29 cellular contexts compared by ENCODE assay signal in the genomic region with DNA sequence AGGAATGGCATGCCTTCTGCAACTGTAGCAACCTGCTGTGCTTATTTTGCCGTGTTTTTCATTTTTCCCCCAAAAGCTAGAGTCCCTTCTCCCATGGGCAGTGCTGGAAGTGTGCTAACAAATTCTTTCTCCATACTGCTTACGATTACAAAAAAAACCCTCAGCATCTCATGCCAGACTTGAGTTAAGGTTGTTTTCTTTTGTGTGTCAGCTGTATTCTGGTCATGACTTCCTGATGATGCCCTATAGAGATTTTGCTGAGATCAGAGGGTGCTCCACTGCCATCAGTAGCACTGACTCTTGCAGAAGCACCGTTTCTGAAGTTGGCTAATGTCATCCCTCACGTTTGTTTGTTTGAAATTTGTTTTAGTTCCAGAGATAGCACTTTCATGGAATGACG. TPM values are rescaled to one million over a fixed set of nuclear protein-coding genes. Genes with fewer than 3 reads are reported as not detected.
DNase-seq lines count a peak whose midpoint lies in the region; ATAC-seq, FAIRE-seq and TF ChIP-seq lines count a peak whose summit lies in the region.
"Had no signal": no experiment of that assay in that cellular context is flagged by ENCODE, and none has a peak within 500 bp of the region (broad histone marks: within the 10 kb centered on the region; RNA-seq: fewer than 3 reads in every experiment).

No MANE protein-coding gene starts in this region.

- H3K27ac ChIP-seq in right lobe of liver (no peak overlapping the region), HepG2 (ENCODE audit: extremely low read length, insufficient read depth, low read length) (no peak overlapping the region), hepatocyte (peak overlapping the region; percentile 80), SJCRH30 (no peak overlapping the region)
- H3K27ac ChIP-seq: skin epidermis, thyroid gland had no signal

- no peak overlapping the region for H2AFZ ChIP-seq in HepG2 (ENCODE audit: low read length)
- no peak overlapping the region for H2AFZ ChIP-seq in hepatocyte

- POLR2A ChIA-PET in HepG2 (lab: Yijun Ruan, JAX) = no interaction called here

- H3K9me2 ChIP-seq in hepatocyte (replicated peaks; ENCODE audit: insufficient read depth) = no peaks in the 10 kb centered on the region

- intact Hi-C loops in right lobe of liver (cut with DNase I) (no loop called here), HepG2 (cut with micrococcal nuclease; ENCODE audit: unreplicated experiment) (no loop called here)

- H3K9ac ChIP-seq in HepG2 (ENCODE audit: insufficient read depth, low read depth, low read length) = no peak overlapping the region

- DNase-seq in right lobe of liver (no peak), HepG2 (ENCODE audit: low spot score) (no peak), chondrocyte (ENCODE audit: low spot score) (no peak), hepatocyte (ENCODE audit: low spot score) (no peak), NCI-H748 treated with DMSO at 0.1 percent for 48 hours (lab: John Stamatoyannopoulos, UW) (no peak), SJCRH30 (no peak)
- no peak for DNase-seq in stimulated activated effector memory CD8-positive, alpha-beta T cell treated with anti-CD3 and anti-CD28 coated beads, Interleukin-12 subunit alpha, Interleukin-12 subunit beta, amount 100 ng/mL, for 72 hours (ENCODE audit: low spot score in 2 of 2)
- DNase-seq: activated CD4-positive, alpha-beta T cell treated with anti-CD3 and anti-CD28 coated beads, Interleukin-2, amount 50 U/mL, for 1 hour; activated naive CD4-positive, alpha-beta T cell treated with anti-CD3 and anti-CD28 coated beads, Interleukin-2, amount 10 ng/mL, durations not matched to agents 7 days and 5 days; AML-193; amygdala; CD8-positive, alpha-beta memory T cell; DMS153; mesendoderm; NCI-H1092 treated with DMSO at 0.1 percent for 48 hours; NCI-H187 treated with DMSO at 0.1 percent for 48 hours; NCI-H524; NK-92 treated with Interleukin-12 subunit alpha and Interleukin-12 subunit beta, amount 100 ng/mL, for 24 hours; nucleus accumbens; Right ventricle myocardium superior; stomach; SW 1271; T1000; thyroid gland had no signal

- H3K9me3 ChIP-seq in right lobe of liver (no peaks in the 10 kb centered on the region), HepG2 (ENCODE audit: low read length) (no peaks in the 10 kb centered on the region), hepatocyte (ENCODE audit: low read depth) (no peaks in the 10 kb centered on the region), SJCRH30 (replicated peaks) (no peaks in the 10 kb centered on the region)
- H3K9me3 ChIP-seq: stomach, thyroid gland had no signal

- H3K27me3 ChIP-seq in right lobe of liver = no peaks in the 10 kb centered on the region
- no peaks in the 10 kb centered on the region for H3K27me3 ChIP-seq in HepG2 (ENCODE audit: control insufficient read depth in 1 of 2, insufficient read depth in 2 of 2, low read length in 2 of 2)
- no peaks in the 10 kb centered on the region for H3K27me3 ChIP-seq in hepatocyte
- no peaks in the 10 kb centered on the region for H3K27me3 ChIP-seq in SJCRH30
- H3K27me3 ChIP-seq: stomach, thyroid gland had no signal

- no peaks in the 10 kb centered on the region for H3K36me3 Mint-ChIP-seq in chondrocyte (ENCODE audit: low read depth)
- peaks cover 18% of the 10 kb centered on the region for H3K36me3 Mint-ChIP-seq in stimulated activated effector memory CD8-positive, alpha-beta T cell treated with anti-CD3 and anti-CD28 coated beads, Interleukin-12 subunit alpha, Interleukin-12 subunit beta, amount 100 ng/mL, for 72 hours

- no TSS peak for BruUV-seq in HepG2 (replicated peaks; lab: Mats Ljungman, UMichigan)

- peaks cover 58% of the 10 kb centered on the region for H3K4me1 Mint-ChIP-seq in chondrocyte (ENCODE audit: low read depth)
- H3K4me1 Mint-ChIP-seq in stimulated activated effector memory CD8-positive, alpha-beta T cell treated with anti-CD3 and anti-CD28 coated beads, Interleukin-12 subunit alpha, Interleukin-12 subunit beta, amount 100 ng/mL, for 72 hours = peaks cover 26% of the 10 kb centered on the region

- H3K4me3 Mint-ChIP-seq in chondrocyte (ENCODE audit: unreplicated experiment) = no peak overlapping the region
- no peak overlapping the region for H3K4me3 Mint-ChIP-seq in stimulated activated effector memory CD8-positive, alpha-beta T cell treated with anti-CD3 and anti-CD28 coated beads, Interleukin-12 subunit alpha, Interleukin-12 subunit beta, amount 100 ng/mL, for 72 hours
- H3K4me3 Mint-ChIP-seq: activated naive CD4-positive, alpha-beta T cell treated with anti-CD3 and anti-CD28 coated beads, Interleukin-2, amount 10 ng/mL, durations not matched to agents 7 days and 5 days; CD8-positive, alpha-beta memory T cell; WTC11 had no signal

- ATAC-seq in right lobe of liver = peak in 3 of 4 donors; percentile 12 to 31 (median 15)
- ATAC-seq in HepG2 = no peak
- ATAC-seq in stimulated activated effector memory CD8-positive, alpha-beta T cell treated with anti-CD3 and anti-CD28 coated beads, Interleukin-12 subunit alpha, Interleukin-12 subunit beta, amount 100 ng/mL, for 72 hours = no peak
- no peak for ATAC-seq in GM18867 (IDR thresholded peaks at IDR 0.05; ENCODE audit: unreplicated experiment)
- ATAC-seq: WTC11 had no signal

- H3K9me3 Mint-ChIP-seq in chondrocyte (ENCODE audit: low read depth) = no peaks in the 10 kb centered on the region
- H3K9me3 Mint-ChIP-seq in stimulated activated effector memory CD8-positive, alpha-beta T cell treated with anti-CD3 and anti-CD28 coated beads, Interleukin-12 subunit alpha, Interleukin-12 subunit beta, amount 100 ng/mL, for 72 hours = no peaks in the 10 kb centered on the region
- H3K9me3 Mint-ChIP-seq: activated naive CD4-positive, alpha-beta T cell treated with anti-CD3 and anti-CD28 coated beads, Interleukin-2, amount 10 ng/mL, durations not matched to agents 7 days and 5 days; CD8-positive, alpha-beta memory T cell; WTC11 had no signal

- no peak for TF ChIP-seq EP300 in HepG2 (IDR thresholded peaks at IDR 0.05; ENCODE audit: low read depth in 2 of 2, low read length in 2 of 2)
- no peak for TF ChIP-seq EP300 in HepG2 (CRISPR knock-in tag; IDR thresholded peaks at IDR 0.05; ENCODE audit: borderline replicate concordance)

- H3K4me3 ChIP-seq in right lobe of liver = no peak overlapping the region
- no peak overlapping the region for H3K4me3 ChIP-seq in HepG2 (replicated peaks in 1 of 3; ENCODE audit: insufficient read depth in 1 of 3, low read depth in 2 of 3, low read length in 3 of 3)
- H3K4me3 ChIP-seq in hepatocyte = no peak overlapping the region
- H3K4me3 ChIP-seq in SJCRH30 = no peak overlapping the region
- H3K4me3 ChIP-seq: skin epidermis, stomach, thyroid gland had no signal

- in situ Hi-C loops in HepG2 (cut with HindIII; ENCODE audit: extremely low pct_ligation_motif_present, low pct_unique_long_range_greater_than_20kb) = no loop called here

- H3K4me1 ChIP-seq in right lobe of liver (peaks cover 0 to 19% (median 0%) of the 10 kb centered on the region in 4 donors), HepG2 (ENCODE audit: insufficient read depth, low read length) (peaks cover 36% of the 10 kb centered on the region), hepatocyte (ENCODE audit: insufficient read depth) (peaks cover 51% of the 10 kb centered on the region), SJCRH30 (peaks cover 23% of the 10 kb centered on the region)

- H3K36me3 ChIP-seq in right lobe of liver (peaks cover 0 to 2% (median 0%) of the 10 kb centered on the region in 4 donors), HepG2 (replicated peaks in 1 of 2; ENCODE audit: control insufficient read depth in 1 of 2, insufficient read depth in 2 of 2, low read length in 2 of 2) (peaks cover 15 to 67% of the 10 kb centered on the region in 2 experiments), hepatocyte (replicated peaks; ENCODE audit: insufficient read depth, low read depth) (no peaks in the 10 kb centered on the region), SJCRH30 (peaks cover 7% of the 10 kb centered on the region; the same call in 1 of the 2 replicates)
- H3K36me3 ChIP-seq: thyroid gland had no signal

- no peak for TF ChIP-seq RAD21 in HepG2 (CRISPR knock-in tag; IDR thresholded peaks at IDR 0.05)

- H3K79me2 ChIP-seq in HepG2 (ENCODE audit: insufficient read depth, low read length) (peaks cover 54% of the 10 kb centered on the region), hepatocyte (peaks cover 10% of the 10 kb centered on the region)

- TF ChIP-seq POLR2A in right lobe of liver (IDR thresholded peaks at IDR 0.05) (no peak), HepG2 (IDR thresholded peaks at IDR 0.05; ENCODE audit: insufficient read depth in 1 of 2, low read depth in 2 of 2, low read length in 2 of 2) (no peak)

- peak overlapping the region; percentile 80 for H3K27ac Mint-ChIP-seq in chondrocyte (ENCODE audit: unreplicated experiment)
- H3K27ac Mint-ChIP-seq in stimulated activated effector memory CD8-positive, alpha-beta T cell treated with anti-CD3 and anti-CD28 coated beads, Interleukin-12 subunit alpha, Interleukin-12 subunit beta, amount 100 ng/mL, for 72 hours = peak overlapping the region; percentile 16
- H3K27ac Mint-ChIP-seq: activated naive CD4-positive, alpha-beta T cell treated with anti-CD3 and anti-CD28 coated beads, Interleukin-2, amount 10 ng/mL, durations not matched to agents 7 days and 5 days; WTC11 had no signal

- CTCF ChIA-PET in HepG2 (lab: Yijun Ruan, JAX; ENCODE audit: low intra/inter-chr PET ratio, low total read pairs) = no interaction called here

- WGBS in right lobe of liver (ENCODE audit: insufficient coverage, low coverage, low lambda C conversion rate, missing lambda C conversion rate) = 37% methylated on average over 5 of the region's 5 CpGs
- WGBS in HepG2 (ENCODE audit: low lambda C conversion rate) = 90% methylated on average over 5 of the region's 5 CpGs
- 32% methylated on average over 5 of the region's 5 CpGs for WGBS in hepatocyte (ENCODE audit: low lambda C conversion rate, missing lambda C conversion rate)

- no peak for FAIRE-seq in HepG2 (lab: Jason Lieb, UNC)
- FAIRE-seq: A204.1, H54 had no signal

- H3K27me3 Mint-ChIP-seq in chondrocyte (ENCODE audit: low read depth) = no peaks in the 10 kb centered on the region
- H3K27me3 Mint-ChIP-seq: activated naive CD4-positive, alpha-beta T cell treated with anti-CD3 and anti-CD28 coated beads, Interleukin-2, amount 10 ng/mL, durations not matched to agents 7 days and 5 days; CD8-positive, alpha-beta memory T cell had no signal

- H3K4me2 ChIP-seq in HepG2 (ENCODE audit: low read depth, low read length) (no peak overlapping the region), hepatocyte (peak overlapping the region; percentile 58)

- TF ChIP-seq CTCF in right lobe of liver (IDR thresholded peaks at IDR 0.05) (no peak), HepG2 (CRISPR knock-in tag; IDR thresholded peaks at IDR 0.05) (no peak), chondrocyte (IDR thresholded peaks at IDR 0.05) (no peak), hepatocyte (IDR thresholded peaks at IDR 0.05; ENCODE audit: poor library complexity) (no peak)

- H4K20me1 ChIP-seq in HepG2 (ENCODE audit: insufficient read depth, low read length) (peaks cover 35% of the 10 kb centered on the region; the same call in 1 of the 2 replicates), hepatocyte (ENCODE audit: insufficient read depth, poor library complexity, severe bottlenecking) (no peaks in the 10 kb centered on the region)

RNA-seq across cellular contexts. Expression of a gene that starts 27.9 kb away (rescaled TPM):
- total RNA-seq in right lobe of liver = 10 to 100 TPM in 4 of 6 experiments, 1 to 10 TPM in 2; 6.3 to 47.9 (median 19.6) TPM
- total RNA-seq in HepG2 (2016; rRNA removed; fragmentation: Illumina TruSeq; extraction: Trizol) = 25.9 and 29.8 TPM in 2 replicates
- total RNA-seq in HepG2 (2016; cell fraction: cytosol; rRNA removed; fragmentation: Illumina TruSeq; extraction: Trizol; ENCODE audit: low read depth) = 11.6 and 11.9 TPM in 2 replicates
- total RNA-seq in HepG2 (2016; cell fraction: insoluble cytoplasmic fraction; rRNA removed; fragmentation: Illumina TruSeq; extraction: Trizol) = 23.7 and 30.9 TPM in 2 replicates
- 16.0 and 16.7 TPM in 2 replicates for total RNA-seq in HepG2 (2016; cell fraction: membrane; rRNA removed; fragmentation: Illumina TruSeq; extraction: Trizol)
- total RNA-seq in HepG2 (2016; cell fraction: nucleus; rRNA removed; fragmentation: Illumina TruSeq; extraction: Trizol) = 34.7 and 39.4 TPM in 2 replicates
- 20.9 and 22.2 TPM in 2 replicates for polyA plus RNA-seq in HepG2 (2011; rRNA removed)
- 13.6 and 17.8 TPM in 2 replicates for polyA plus RNA-seq in HepG2 (2011; cell fraction: cytosol; rRNA removed)
- polyA plus RNA-seq in HepG2 (2011; cell fraction: nucleus; rRNA removed) = 73.7 and 77.5 TPM in 2 replicates
- polyA plus RNA-seq in HepG2 (2012) = 13.8 and 20.5 TPM in 2 replicates
- 3.6 and 3.7 TPM in 2 replicates for polyA plus RNA-seq in HepG2 (2016; cell fraction: cytosol; fragmentation: Illumina TruSeq; extraction: Trizol; ENCODE audit: low read depth)
- polyA plus RNA-seq in HepG2 (2016; cell fraction: insoluble cytoplasmic fraction; fragmentation: Illumina TruSeq; extraction: Trizol; ENCODE audit: low read depth) = 18.1 and 21.1 TPM in 2 replicates
- 6.3 and 6.8 TPM in 2 replicates for polyA plus RNA-seq in HepG2 (2016; cell fraction: membrane; fragmentation: Illumina TruSeq; extraction: Trizol; ENCODE audit: low read depth)
- 49.2 and 49.7 TPM in 2 replicates for polyA plus RNA-seq in HepG2 (2016; cell fraction: nucleus; fragmentation: Illumina TruSeq; extraction: Trizol; ENCODE audit: insufficient read depth, low read depth)
- polyA minus RNA-seq in HepG2 (2011; rRNA and poly(A)+ RNA removed; ENCODE audit: low replicate concordance) = 7.4 and 68.6 TPM in 2 replicates
- polyA minus RNA-seq in HepG2 (2011; cell fraction: cytosol; rRNA and poly(A)+ RNA removed) = 11.4 and 15.5 TPM in 2 replicates
- 67.0 and 76.2 TPM in 2 replicates for polyA minus RNA-seq in HepG2 (2011; cell fraction: nucleus; rRNA and poly(A)+ RNA removed)
- total RNA-seq in chondrocyte = 54.4 to 91.0 TPM (median 58.6 TPM) in 3 replicates
- 33.0 and 45.9 TPM in 2 replicates for total RNA-seq in hepatocyte
- polyA plus RNA-seq in hepatocyte = 49.9 and 52.6 TPM in 2 replicates
- total RNA-seq in SJCRH30 (2014; rRNA removed; shearing (Covaris generic)) = 20.8 and 28.5 TPM in 2 replicates

RNA-seq across cellular contexts. Expression of a gene that starts 52.3 kb away (rescaled TPM):
- total RNA-seq in right lobe of liver (1 to 10 TPM; 1.3 to 6.6 (median 5.6) TPM), HepG2 (2016; rRNA removed; fragmentation: Illumina TruSeq; extraction: Trizol) (0.44 and 1.3 TPM in 2 replicates), chondrocyte (5.0 to 6.8 TPM (median 5.6 TPM) in 3 replicates), hepatocyte (17.9 and 22.2 TPM in 2 replicates)
- 0.26 and 0.30 TPM in 2 replicates for total RNA-seq in HepG2 (2016; cell fraction: cytosol; rRNA removed; fragmentation: Illumina TruSeq; extraction: Trizol; ENCODE audit: low read depth)
- total RNA-seq in HepG2 (2016; cell fraction: insoluble cytoplasmic fraction; rRNA removed; fragmentation: Illumina TruSeq; extraction: Trizol) = 0.49 and 1.3 TPM in 2 replicates
- 0.34 and 0.41 TPM in 2 replicates for total RNA-seq in HepG2 (2016; cell fraction: membrane; rRNA removed; fragmentation: Illumina TruSeq; extraction: Trizol)
- 1.5 and 2.0 TPM in 2 replicates for total RNA-seq in HepG2 (2016; cell fraction: nucleus; rRNA removed; fragmentation: Illumina TruSeq; extraction: Trizol)
- polyA plus RNA-seq in HepG2 (2011; rRNA removed) (2.5 and 5.3 TPM in 2 replicates), hepatocyte (19.5 and 22.4 TPM in 2 replicates)
- polyA plus RNA-seq in HepG2 (2011; cell fraction: cytosol; rRNA removed) = 2.4 and 5.0 TPM in 2 replicates
- polyA plus RNA-seq in HepG2 (2011; cell fraction: nucleus; rRNA removed) = 2.3 and 4.8 TPM in 2 replicates
- polyA plus RNA-seq in HepG2 (2012) = 4.8 and 7.6 TPM in 2 replicates
- polyA plus RNA-seq in HepG2 (2016; cell fraction: cytosol; fragmentation: Illumina TruSeq; extraction: Trizol; ENCODE audit: low read depth) = 0.06 and 0.11 TPM in 2 replicates
- 0.21 and 0.38 TPM in 2 replicates for polyA plus RNA-seq in HepG2 (2016; cell fraction: insoluble cytoplasmic fraction; fragmentation: Illumina TruSeq; extraction: Trizol; ENCODE audit: low read depth)
- 0.10 and 0.14 TPM in 2 replicates for polyA plus RNA-seq in HepG2 (2016; cell fraction: membrane; fragmentation: Illumina TruSeq; extraction: Trizol; ENCODE audit: low read depth)
- 1.7 and 2.4 TPM in 2 replicates for polyA plus RNA-seq in HepG2 (2016; cell fraction: nucleus; fragmentation: Illumina TruSeq; extraction: Trizol; ENCODE audit: insufficient read depth, low read depth)
- 2.1 and 3.8 TPM in 2 replicates for polyA minus RNA-seq in HepG2 (2011; rRNA and poly(A)+ RNA removed; ENCODE audit: low replicate concordance)
- 2.0 and 4.0 TPM in 2 replicates for polyA minus RNA-seq in HepG2 (2011; cell fraction: cytosol; rRNA and poly(A)+ RNA removed)
- polyA minus RNA-seq in HepG2 (2011; cell fraction: nucleus; rRNA and poly(A)+ RNA removed) = 2.1 and 4.0 TPM in 2 replicates
- 0.47 and 0.51 TPM in 2 replicates for total RNA-seq in SJCRH30 (2014; rRNA removed; shearing (Covaris generic))

Comparison
In these comparisons a context has a peak if more than half of its experiments do, and no peak if none do; other contexts are left out.
1. ATAC-seq: peak in right lobe of liver (3 of 4); none in HepG2 (single experiment), stimulated activated effector memory CD8-positive, alpha-beta T cell treated with anti-CD3 and anti-CD28 coated beads, Interleukin-12 subunit alpha, Interleukin-12 subunit beta, amount 100 ng/mL, for 72 hours (single experiment) and GM18867 (single experiment).